Comparison of ENCODE assay signal across 16 cellular contexts in genomic region chr10:12960431-12960898, GRCh38. TPM values are rescaled to one million over a fixed set of nuclear protein-coding genes. Genes with fewer than 3 reads are reported as not detected.
DNase-seq lines count a peak whose midpoint lies in the region; ATAC-seq and TF ChIP-seq lines count a peak whose summit lies in the region.
"Had no signal": no experiment of that assay in that cellular context is flagged by ENCODE, and none has a peak within 500 bp of the region (broad histone marks: within the 10 kb centered on the region; RNA-seq: fewer than 3 reads in every experiment).

No MANE protein-coding gene starts in this region.

- no peak for TF ChIP-seq CTCF in brain (conservative IDR thresholded peaks at IDR 0.05)
- no peak for TF ChIP-seq CTCF in right atrium auricular region (IDR thresholded peaks at IDR 0.05)
- TF ChIP-seq CTCF in nephron progenitor cell (IDR thresholded peaks at IDR 0.05) = no peak
- TF ChIP-seq CTCF in type B pancreatic cell (conservative IDR thresholded peaks at IDR 0.05) = no peak

- H3K9me3 Mint-ChIP-seq in brain (peaks cover 0 to 20% (median 16%) of the 10 kb centered on the region in 5 experiments), nephron progenitor cell (peaks cover 39% of the 10 kb centered on the region), type B pancreatic cell (no peaks in the 10 kb centered on the region)
- H3K9me3 Mint-ChIP-seq: activated naive CD8-positive, alpha-beta T cell treated with anti-CD3 and anti-CD28 coated beads for 36 hours had no signal

- no peak overlapping the region for H3K4me3 ChIP-seq in right atrium auricular region
- H3K4me3 ChIP-seq: GM12878 had no signal

- H3K36me3 ChIP-seq in right atrium auricular region = no peaks in the 10 kb centered on the region

- H3K4me3 Mint-ChIP-seq in brain (peak overlapping the region in 1 of 5 experiments; percentile 18), nephron progenitor cell (peak overlapping the region; percentile 57), type B pancreatic cell (peak overlapping the region; percentile 13)
- H3K4me3 Mint-ChIP-seq: activated naive CD8-positive, alpha-beta T cell treated with anti-CD3 and anti-CD28 coated beads for 36 hours; dendritic cell treated with granulocyte-macrophage colony-stimulating factor and Interleukin-4, amounts not matched to agents 40 ng/mL and 50 ng/mL, for 4 days had no signal

- ATAC-seq in GM21526 (IDR thresholded peaks at IDR 0.05; ENCODE audit: low FRiP score, unreplicated experiment) = no peak
- ATAC-seq: GM12878 had no signal

- peaks cover 0 to 11% of the 10 kb centered on the region in 2 donors for H3K9me3 ChIP-seq in right atrium auricular region

- H3K27me3 Mint-ChIP-seq in brain (no peaks in the 10 kb centered on the region), nephron progenitor cell (ENCODE audit: low read depth, poor library complexity) (peaks cover 3% of the 10 kb centered on the region), type B pancreatic cell (no peaks in the 10 kb centered on the region)
- H3K27me3 Mint-ChIP-seq: dendritic cell treated with granulocyte-macrophage colony-stimulating factor and Interleukin-4, amounts not matched to agents 40 ng/mL and 50 ng/mL, for 4 days had no signal

- H3K36me3 Mint-ChIP-seq in brain (peaks cover 16% of the 10 kb centered on the region), nephron progenitor cell (ENCODE audit: low read depth) (peaks cover 16% of the 10 kb centered on the region), type B pancreatic cell (no peaks in the 10 kb centered on the region)
- H3K36me3 Mint-ChIP-seq: activated naive CD8-positive, alpha-beta T cell treated with anti-CD3 and anti-CD28 coated beads for 36 hours had no signal

- H3K4me1 ChIP-seq in right atrium auricular region = peaks cover 0 to 16% of the 10 kb centered on the region in 2 donors

- peak overlapping the region; percentile 26 to 61 for H3K27ac ChIP-seq in right atrium auricular region
- H3K27ac ChIP-seq: C4-2B had no signal

- DNase-seq in right atrium auricular region (ENCODE audit: low spot score) (peak; percentile 66), nephron progenitor cell (peak; percentile 45), type B pancreatic cell (ENCODE audit: extremely low spot score, unreplicated experiment) (no peak), NCI-H446 treated with DMSO at 0.1 percent for 48 hours (lab: John Stamatoyannopoulos, UW) (no peak), NCI-H1417 treated with DMSO at 0.1 percent for 48 hours (lab: John Stamatoyannopoulos, UW) (no peak)
- DNase-seq in activated effector memory CD4-positive, alpha-beta T cell treated with anti-CD3 and anti-CD28 coated beads, Interleukin-2, amount 50 U/mL, for 16 hours = no peak
- DNase-seq: activated CD8-positive, alpha-beta memory T cell treated with anti-CD3 and anti-CD28 coated beads, Interleukin-2, amount 50 U/mL, for 48 hours; activated naive CD8-positive, alpha-beta T cell treated with anti-CD3 and anti-CD28 coated beads for 36 hours; foreskin melanocyte; SHP77; stimulated activated CD4-positive, alpha-beta T cell treated with anti-CD3 and anti-CD28 coated beads, Interleukin-2, amount 100 ng/mL, for 24 hours had no signal

- H3K4me1 Mint-ChIP-seq in brain (peaks cover 33% of the 10 kb centered on the region), nephron progenitor cell (peaks cover 51% of the 10 kb centered on the region), type B pancreatic cell (ENCODE audit: unreplicated experiment) (peaks cover 17% of the 10 kb centered on the region)
- H3K4me1 Mint-ChIP-seq: activated naive CD8-positive, alpha-beta T cell treated with anti-CD3 and anti-CD28 coated beads for 36 hours had no signal

- H3K27me3 ChIP-seq in right atrium auricular region = no peaks in the 10 kb centered on the region

- peak overlapping the region in 3 of 5 experiments; percentile 1 to 61 (median 15) for H3K27ac Mint-ChIP-seq in brain
- peak overlapping the region; percentile 92 for H3K27ac Mint-ChIP-seq in nephron progenitor cell
- H3K27ac Mint-ChIP-seq in type B pancreatic cell = peak overlapping the region; percentile 53
- H3K27ac Mint-ChIP-seq: activated naive CD8-positive, alpha-beta T cell treated with anti-CD3 and anti-CD28 coated beads for 36 hours; dendritic cell treated with granulocyte-macrophage colony-stimulating factor and Interleukin-4, amounts not matched to agents 40 ng/mL and 50 ng/mL, for 4 days had no signal

RNA-seq across cellular contexts. Expression of gene CCDC3, which starts 41.0 kb away (rescaled TPM):
- polyA plus RNA-seq in brain (ENCODE audit: insufficient read depth, low read depth, low replicate concordance) = 120 TPM
- total RNA-seq in right atrium auricular region = 10 to 100 TPM; 10.0 to 14.9 TPM
- total RNA-seq in type B pancreatic cell (ENCODE audit: low replicate concordance) = 17.6 and 44.7 TPM in 2 replicates
- polyA plus RNA-seq: GM12878 had no signal

Comparison
In these comparisons a context has a peak if more than half of its experiments do, and no peak if none do; other contexts are left out.
1. H3K27ac Mint-ChIP-seq: peak in every context shown above with its lines; median percentile 92 in nephron progenitor cell; 53 in type B pancreatic cell; 15 in brain.
2. DNase-seq: peak in right atrium auricular region (single experiment) and nephron progenitor cell (single experiment); none in type B pancreatic cell (single experiment), NCI-H446 treated with DMSO at 0.1 percent for 48 hours (single experiment), activated effector memory CD4-positive, alpha-beta T cell treated with anti-CD3 and anti-CD28 coated beads, Interleukin-2, amount 50 U/mL, for 16 hours (single experiment) and NCI-H1417 treated with DMSO at 0.1 percent for 48 hours (single experiment).